ENCODE assay signal across 35 cellular contexts in genomic region chr3:135008326-135008725, GRCh38.
"Had no signal": no experiment of that assay in that cellular context is flagged by ENCODE, and none has a peak within 500 bp of the region (broad histone marks: within the 10 kb centered on the region; RNA-seq: fewer than 3 reads in every experiment).

No MANE protein-coding gene starts in this region.

- DNase-seq: activated effector memory CD4-positive, alpha-beta T cell treated with anti-CD3 and anti-CD28 coated beads, Interleukin-2, amount 50 U/mL, for 16 hours; activated effector memory CD4-positive, alpha-beta T cell treated with Interleukin-2 at 50 U/mL for 16 hours; activated gamma-delta T cell; activated gamma-delta T cell treated with Interleukin-2 at 50 U/mL for 16 hours; activated naive CD4-positive, alpha-beta T cell; activated naive CD4-positive, alpha-beta T cell treated with anti-CD3 and anti-CD28 coated beads for 36 hours; activated naive CD4-positive, alpha-beta T cell treated with anti-CD3 and anti-CD28 coated beads, Interleukin-2, amount 10 ng/mL, durations not matched to agents 7 days and 5 days; activated naive CD4-positive, alpha-beta T cell treated with anti-CD3 and anti-CD28 coated beads, Interleukin-2, amount 50 U/mL, for 16 hours; activated naive CD4-positive, alpha-beta T cell treated with Interleukin-2 at 50 U/mL for 16 hours; activated naive CD8-positive, alpha-beta T cell treated with anti-CD3 and anti-CD28 coated beads for 36 hours; activated naive CD8-positive, alpha-beta T cell treated with anti-CD3 and anti-CD28 coated beads, Interleukin-2, amount 10 ng/mL, durations not matched to agents 7 days and 5 days; activated naive CD8-positive, alpha-beta T cell treated with anti-CD3 and anti-CD28 coated beads, Interleukin-2, amount 50 U/mL, for 24 hours; activated T-cell treated with anti-CD3 and anti-CD28 coated beads for 4 hours; activated T-cell treated with anti-CD3 and anti-CD28 coated beads, Interleukin-2, amount 50 U/mL, for 1 hour; activated T-cell treated with anti-CD3 and anti-CD28 coated beads, Interleukin-2, amount 50 U/mL, for 24 hours; activated T-cell treated with anti-CD3 and anti-CD28 coated beads, Interleukin-2, amount 50 U/mL, for 4 hours; activated T-cell treated with anti-CD3 and anti-CD28 coated beads, Interleukin-2, amount 50 U/mL, for 48 hours; activated T-cell treated with anti-CD3 and anti-CD28 coated beads, Interleukin-2, amount 50 U/mL, for 72 hours; adrenal gland; amniotic stem cell; amygdala; anterior cingulate cortex; aorta; body of pancreas; brain microvascular endothelial cell; caudate nucleus; central memory CD4-positive, alpha-beta T cell; cerebellar nuclear complex had no signal

- ATAC-seq: activated naive CD4-positive, alpha-beta T cell treated with anti-CD3 and anti-CD28 coated beads, Interleukin-2, amount 50 U/mL, for 72 hours; activated naive CD8-positive, alpha-beta T cell treated with anti-CD3 and anti-CD28 coated beads, Interleukin-2, amount 50 U/mL, for 24 hours; activated T-cell treated with anti-CD3 and anti-CD28 coated beads, Interleukin-2, amount 50 U/mL, for 4 hours; activated T-cell treated with anti-CD3 and anti-CD28 coated beads, Interleukin-2, amount 50 U/mL, for 72 hours; activated T-helper 17 cell treated with anti-CD3 and anti-CD28 coated beads, Interleukin-2, amount 50 U/mL, for 72 hours; body of pancreas had no signal

- FAIRE-seq: astrocyte, bronchial epithelial cell had no signal

- H3K27ac ChIP-seq: adrenal gland, ascending aorta, body of pancreas, brain microvascular endothelial cell, breast epithelium, cardiac muscle cell had no signal

- H3K4me3 ChIP-seq: adrenal gland, ascending aorta, body of pancreas, breast epithelium, cardiac muscle cell had no signal

- H3K36me3 ChIP-seq: adrenal gland, ascending aorta, brain microvascular endothelial cell, breast epithelium, cardiac muscle cell had no signal

- H3K27me3 ChIP-seq: adrenal gland, ascending aorta, body of pancreas, brain microvascular endothelial cell, breast epithelium, cardiac muscle cell had no signal

- H3K4me1 ChIP-seq: adrenal gland, ascending aorta, body of pancreas, breast epithelium had no signal

- H3K9me3 ChIP-seq: adrenal gland, ascending aorta, body of pancreas, breast epithelium had no signal
